Comparison of ENCODE assay signal across 28 cellular contexts in the genomic region with DNA sequence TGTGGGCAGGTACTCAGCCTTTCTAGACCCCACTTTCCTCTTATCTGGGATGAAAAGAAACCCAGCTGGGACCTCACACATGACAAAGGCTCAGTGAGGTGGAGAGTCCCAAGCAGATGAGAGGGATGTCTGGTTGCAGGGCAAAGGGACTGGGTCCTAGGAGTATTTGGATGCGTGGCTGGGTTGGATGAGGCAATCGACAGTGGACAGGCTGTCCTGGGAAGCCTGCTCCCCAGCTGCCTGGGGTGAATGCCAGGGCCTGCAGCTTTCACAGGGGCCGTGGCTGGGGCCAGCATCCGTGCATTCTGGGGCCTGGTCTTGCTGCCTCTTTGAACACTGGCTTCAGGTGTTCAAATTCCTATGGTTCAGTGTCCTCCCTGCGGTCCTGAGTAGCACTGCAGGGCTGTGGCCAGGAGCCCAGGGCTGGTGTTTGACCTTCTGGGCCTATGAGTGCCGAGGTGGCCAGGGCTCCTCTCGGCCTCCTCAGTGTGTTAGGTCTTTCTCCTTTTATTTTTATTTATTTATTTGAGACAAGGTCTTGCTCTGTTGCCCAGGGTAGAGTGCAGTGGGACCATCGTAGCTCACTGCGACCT.
DNase-seq lines count a peak whose midpoint lies in the region; ATAC-seq and TF ChIP-seq lines count a peak whose summit lies in the region.
"Had no signal": no experiment of that assay in that cellular context is flagged by ENCODE, and none has a peak within 500 bp of the region (broad histone marks: within the 10 kb centered on the region; RNA-seq: fewer than 3 reads in every experiment).

No MANE protein-coding gene starts in this region.

- POLR2A ChIA-PET in CD8-positive, alpha-beta memory T cell (lab: Charles Lee) = no interaction called here

- no peaks in the 10 kb centered on the region for H3K9me3 ChIP-seq in gastroesophageal sphincter
- no peaks in the 10 kb centered on the region for H3K9me3 ChIP-seq in psoas muscle
- H3K9me3 ChIP-seq in vagina = no peaks in the 10 kb centered on the region
- no peaks in the 10 kb centered on the region for H3K9me3 ChIP-seq in T-helper 17 cell (ENCODE audit: control insufficient read depth, low read length, poor library complexity, severe bottlenecking)
- H3K9me3 ChIP-seq in CD8-positive, alpha-beta memory T cell (ENCODE audit: low read length) = no peaks in the 10 kb centered on the region

- CTCF ChIA-PET in CD8-positive, alpha-beta memory T cell (lab: Charles Lee) = no interaction called here

- H3K27ac ChIP-seq in gastroesophageal sphincter (peak overlapping the region in 2 of 4 donors; percentile 29 to 47), psoas muscle (no peak overlapping the region), vagina (peak overlapping the region; percentile 31)
- no peak overlapping the region for H3K27ac ChIP-seq in CD8-positive, alpha-beta memory T cell (ENCODE audit: low read depth, low read length)
- H3K27ac ChIP-seq: coronary artery, GM23248 had no signal

- WGBS in gastroesophageal sphincter (ENCODE audit: low coverage in 1 of 2), 2 donors = 100% methylated on average over 2 to 3 of the region's 9 CpGs
- WGBS in psoas muscle, 3 donors = 45 to 71% (median 51%) methylated on average over 9 of the region's 9 CpGs

- H3K4me3 ChIP-seq in gastroesophageal sphincter (no peak overlapping the region), psoas muscle (no peak overlapping the region), vagina (no peak overlapping the region)
- H3K4me3 ChIP-seq in CD8-positive, alpha-beta memory T cell (ENCODE audit: low read length) = no peak overlapping the region
- H3K4me3 ChIP-seq: coronary artery, GM23248 had no signal

- H3K27me3 ChIP-seq in gastroesophageal sphincter = no peaks in the 10 kb centered on the region
- no peaks in the 10 kb centered on the region for H3K27me3 ChIP-seq in psoas muscle (ENCODE audit: insufficient read depth in 3 of 3, low read length in 2 of 3)
- H3K27me3 ChIP-seq in vagina = no peaks in the 10 kb centered on the region
- H3K27me3 ChIP-seq in CD8-positive, alpha-beta memory T cell (ENCODE audit: insufficient read depth, low read length, poor library complexity, severe bottlenecking) = no peaks in the 10 kb centered on the region

- H3K4me1 ChIP-seq in gastroesophageal sphincter (peaks cover 3 to 39% (median 11%) of the 10 kb centered on the region in 3 donors), psoas muscle (peaks cover 12% of the 10 kb centered on the region), vagina (peaks cover 13% of the 10 kb centered on the region)
- no peaks in the 10 kb centered on the region for H3K4me1 ChIP-seq in CD8-positive, alpha-beta memory T cell (ENCODE audit: insufficient read depth, low read length)

- intact Hi-C loops in Right ventricle myocardium superior (cut with DNase I) (no loop called here), cardiac septum (cut with DNase I) (loop anchor here (5.0 kb wide), 1 partner anchor 77 kb away; the partner anchor contains the start of gene RASD2), psoas muscle (cut with DNase I) (no loop called here), vagina (cut with DNase I) (no loop called here)

- peaks cover 4% of the 10 kb centered on the region for H3K36me3 Mint-ChIP-seq in T-helper 17 cell (ENCODE audit: low read depth)
- H3K36me3 Mint-ChIP-seq in stimulated activated effector memory CD8-positive, alpha-beta T cell treated with anti-CD3 and anti-CD28 coated beads, Interleukin-12 subunit alpha, Interleukin-12 subunit beta, amount 100 ng/mL, for 72 hours = peaks cover 5% of the 10 kb centered on the region
- H3K36me3 Mint-ChIP-seq in CD8-positive, alpha-beta memory T cell = peaks cover 0 to 6% (median 6%) of the 10 kb centered on the region in 3 donors

- DNase-seq in Right ventricle myocardium superior = peak; percentile 78
- DNase-seq in cardiac septum (ENCODE audit: low spot score) = no peak
- DNase-seq in psoas muscle = peak; percentile 74 to 89
- DNase-seq in vagina (ENCODE audit: extremely low spot score in 2 of 2) = no peak
- no peak for DNase-seq in T-helper 17 cell
- no peak for DNase-seq in stimulated activated effector memory CD8-positive, alpha-beta T cell treated with anti-CD3 and anti-CD28 coated beads, Interleukin-12 subunit alpha, Interleukin-12 subunit beta, amount 100 ng/mL, for 72 hours (ENCODE audit: low spot score in 2 of 2)
- no peak for DNase-seq in CD8-positive, alpha-beta memory T cell
- DNase-seq: activated B cell treated with CpG ODN at 0.5 μM for 24 hours; activated CD4-positive, alpha-beta T cell treated with anti-CD3 and anti-CD28 coated beads, Interleukin-2, amount 10 ng/mL, durations not matched to agents 7 days and 5 days; activated gamma-delta T cell; activated naive CD8-positive, alpha-beta T cell treated with anti-CD3 and anti-CD28 coated beads for 36 hours; activated T-cell treated with anti-CD3 and anti-CD28 coated beads, Interleukin-2, amount 50 U/mL, for 24 hours; aorta; CD4-positive, CD25-positive, alpha-beta regulatory T cell; DND-41; endodermal cell; GF-D8; GM23248; immature natural killer cell; NCI-H1092; NCI-H1694; NCI-H446 treated with DMSO at 0.1 percent for 48 hours; NCI-H774; RPMI8226; stimulated activated CD4-positive, alpha-beta T cell treated with anti-CD3 and anti-CD28 coated beads, Interleukin-4, amount 100 ng/mL, for 24 hours; T-helper 1 cell had no signal

- no peak overlapping the region for H3K27ac Mint-ChIP-seq in T-helper 17 cell
- H3K27ac Mint-ChIP-seq in stimulated activated effector memory CD8-positive, alpha-beta T cell treated with anti-CD3 and anti-CD28 coated beads, Interleukin-12 subunit alpha, Interleukin-12 subunit beta, amount 100 ng/mL, for 72 hours = no peak overlapping the region
- H3K27ac Mint-ChIP-seq in CD8-positive, alpha-beta memory T cell = peak overlapping the region in 1 of 8 donors; percentile 15
- H3K27ac Mint-ChIP-seq: activated B cell treated with CpG ODN at 0.5 μM for 24 hours; activated CD4-positive, alpha-beta T cell treated with anti-CD3 and anti-CD28 coated beads, Interleukin-2, amount 10 ng/mL, durations not matched to agents 7 days and 5 days; activated naive CD8-positive, alpha-beta T cell treated with anti-CD3 and anti-CD28 coated beads for 36 hours; activated T-cell treated with anti-CD3 and anti-CD28 coated beads, Interleukin-2, amount 50 U/mL, for 24 hours; CD4-positive, CD25-positive, alpha-beta regulatory T cell; endodermal cell; immature natural killer cell had no signal

- H3K9me3 Mint-ChIP-seq in stimulated activated effector memory CD8-positive, alpha-beta T cell treated with anti-CD3 and anti-CD28 coated beads, Interleukin-12 subunit alpha, Interleukin-12 subunit beta, amount 100 ng/mL, for 72 hours = peaks cover 5% of the 10 kb centered on the region
- no peaks in the 10 kb centered on the region for H3K9me3 Mint-ChIP-seq in CD8-positive, alpha-beta memory T cell
- H3K9me3 Mint-ChIP-seq: activated B cell treated with CpG ODN at 0.5 μM for 24 hours; activated T-cell treated with anti-CD3 and anti-CD28 coated beads, Interleukin-2, amount 50 U/mL, for 24 hours; endodermal cell had no signal

- TF ChIP-seq POLR2A in gastroesophageal sphincter (IDR thresholded peaks at IDR 0.05) (no peak), vagina (IDR thresholded peaks at IDR 0.05) (no peak)

- H3K36me3 ChIP-seq in gastroesophageal sphincter (no peaks in the 10 kb centered on the region), psoas muscle (ENCODE audit: insufficient read depth in 1 of 2, low read depth in 1 of 2) (no peaks in the 10 kb centered on the region), vagina (no peaks in the 10 kb centered on the region)
- no peaks in the 10 kb centered on the region for H3K36me3 ChIP-seq in CD8-positive, alpha-beta memory T cell (ENCODE audit: insufficient read depth, low read length)

- TF ChIP-seq EP300 in gastroesophageal sphincter (IDR thresholded peaks at IDR 0.05) = no peak

- peak; percentile 57 for ATAC-seq in Right ventricle myocardium superior (ENCODE audit: poor library complexity)
- ATAC-seq in gastroesophageal sphincter = peak; percentile 60
- ATAC-seq in psoas muscle = peak; percentile 23 to 73 (median 62)
- no peak for ATAC-seq in T-helper 17 cell
- ATAC-seq in stimulated activated effector memory CD8-positive, alpha-beta T cell treated with anti-CD3 and anti-CD28 coated beads, Interleukin-12 subunit alpha, Interleukin-12 subunit beta, amount 100 ng/mL, for 72 hours = no peak

- H3K27me3 Mint-ChIP-seq in T-helper 17 cell = no peaks in the 10 kb centered on the region
- H3K27me3 Mint-ChIP-seq in CD8-positive, alpha-beta memory T cell = peaks cover 0 to 1% of the 10 kb centered on the region in 2 donors
- H3K27me3 Mint-ChIP-seq: activated B cell treated with CpG ODN at 0.5 μM for 24 hours; activated CD4-positive, alpha-beta T cell treated with anti-CD3 and anti-CD28 coated beads, Interleukin-2, amount 10 ng/mL, durations not matched to agents 7 days and 5 days; activated naive CD8-positive, alpha-beta T cell treated with anti-CD3 and anti-CD28 coated beads for 36 hours; activated T-cell treated with anti-CD3 and anti-CD28 coated beads, Interleukin-2, amount 50 U/mL, for 24 hours; CD4-positive, CD25-positive, alpha-beta regulatory T cell had no signal

- H3K4me3 Mint-ChIP-seq in T-helper 17 cell = no peak overlapping the region
- no peak overlapping the region for H3K4me3 Mint-ChIP-seq in stimulated activated effector memory CD8-positive, alpha-beta T cell treated with anti-CD3 and anti-CD28 coated beads, Interleukin-12 subunit alpha, Interleukin-12 subunit beta, amount 100 ng/mL, for 72 hours
- no peak overlapping the region for H3K4me3 Mint-ChIP-seq in CD8-positive, alpha-beta memory T cell
- H3K4me3 Mint-ChIP-seq: activated B cell treated with CpG ODN at 0.5 μM for 24 hours; activated CD4-positive, alpha-beta T cell treated with anti-CD3 and anti-CD28 coated beads, Interleukin-2, amount 10 ng/mL, durations not matched to agents 7 days and 5 days; activated naive CD8-positive, alpha-beta T cell treated with anti-CD3 and anti-CD28 coated beads for 36 hours; activated T-cell treated with anti-CD3 and anti-CD28 coated beads, Interleukin-2, amount 50 U/mL, for 24 hours; CD4-positive, CD25-positive, alpha-beta regulatory T cell; endodermal cell; immature natural killer cell had no signal

- TF ChIP-seq CTCF in gastroesophageal sphincter (IDR thresholded peaks at IDR 0.05) (no peak), psoas muscle (IDR thresholded peaks at IDR 0.05) (no peak), vagina (IDR thresholded peaks at IDR 0.05) (no peak)

- H3K4me1 Mint-ChIP-seq in T-helper 17 cell = no peaks in the 10 kb centered on the region
- H3K4me1 Mint-ChIP-seq in stimulated activated effector memory CD8-positive, alpha-beta T cell treated with anti-CD3 and anti-CD28 coated beads, Interleukin-12 subunit alpha, Interleukin-12 subunit beta, amount 100 ng/mL, for 72 hours = no peaks in the 10 kb centered on the region
- no peaks in the 10 kb centered on the region for H3K4me1 Mint-ChIP-seq in CD8-positive, alpha-beta memory T cell
- H3K4me1 Mint-ChIP-seq: activated CD4-positive, alpha-beta T cell treated with anti-CD3 and anti-CD28 coated beads, Interleukin-2, amount 10 ng/mL, durations not matched to agents 7 days and 5 days; activated naive CD8-positive, alpha-beta T cell treated with anti-CD3 and anti-CD28 coated beads for 36 hours; CD4-positive, CD25-positive, alpha-beta regulatory T cell; endodermal cell; immature natural killer cell had no signal

Comparison
In these comparisons a context has a peak if more than half of its experiments do, and no peak if none do; other contexts are left out.
1. DNase-seq: peak in Right ventricle myocardium superior (single experiment) and psoas muscle (2 of 2); none in cardiac septum (single experiment), vagina (0 of 2), T-helper 17 cell (0 of 3), stimulated activated effector memory CD8-positive, alpha-beta T cell treated with anti-CD3 and anti-CD28 coated beads, Interleukin-12 subunit alpha, Interleukin-12 subunit beta, amount 100 ng/mL, for 72 hours (0 of 2) and CD8-positive, alpha-beta memory T cell (0 of 5).
2. ATAC-seq: peak in Right ventricle myocardium superior (single experiment), gastroesophageal sphincter (single experiment) and psoas muscle (4 of 4); none in T-helper 17 cell (single experiment) and stimulated activated effector memory CD8-positive, alpha-beta T cell treated with anti-CD3 and anti-CD28 coated beads, Interleukin-12 subunit alpha, Interleukin-12 subunit beta, amount 100 ng/mL, for 72 hours (single experiment).